In the genomic region with DNA sequence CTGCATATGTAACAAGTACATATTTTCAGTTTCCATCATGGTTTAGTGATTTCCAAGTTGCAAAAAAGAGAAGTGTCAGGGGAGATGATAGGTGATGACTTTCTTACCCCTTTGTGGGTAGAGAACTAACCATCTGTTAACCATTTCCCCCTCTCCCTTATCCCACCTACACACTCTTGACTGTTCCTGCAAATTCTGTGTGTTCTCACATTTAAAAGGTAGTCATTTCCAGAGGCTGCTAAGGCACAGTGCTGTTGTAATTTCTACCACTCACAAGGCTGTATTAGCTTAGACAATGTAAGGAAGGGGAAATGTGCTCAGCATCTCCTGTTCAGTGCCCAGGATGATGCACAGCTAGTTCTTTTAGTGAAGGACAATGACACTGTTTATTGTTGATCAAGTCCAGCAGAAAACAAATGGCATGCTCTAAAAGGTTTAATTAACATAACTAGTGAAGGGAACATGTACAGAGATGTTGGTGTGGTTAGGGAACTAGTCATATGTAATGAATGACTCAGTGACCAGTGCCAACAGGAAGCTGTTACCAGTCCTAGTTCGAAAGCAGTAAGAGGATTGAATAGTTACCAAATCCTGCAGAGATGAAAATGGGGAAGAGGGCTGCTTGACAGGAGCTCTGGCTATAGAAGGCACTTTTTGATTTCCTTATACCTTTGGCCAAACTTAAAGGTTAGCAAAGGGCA, we compare ENCODE assay signal across 9 cellular contexts.
A peak's percentile ranks its signal among the peaks of the same experiment; 100 is the strongest.
DNase-seq lines count a peak whose midpoint lies in the region; ATAC-seq and TF ChIP-seq lines count a peak whose summit lies in the region.
"Had no signal": no experiment of that assay in that cellular context is flagged by ENCODE, and none has a peak within 500 bp of the region (broad histone marks: within the 10 kb centered on the region; RNA-seq: fewer than 3 reads in every experiment).

No MANE protein-coding gene starts in this region.

- H3K9me3 ChIP-seq in IMR-90 (ENCODE audit: control insufficient read depth, insufficient read depth, low read length): no peaks in the 10 kb centered on the region

- no peak overlapping the region for H2AK9ac ChIP-seq in IMR-90 (replicated peaks; ENCODE audit: low read depth, low read length, poor library complexity)

- no peak for TF ChIP-seq CTCF in IMR-90 (conservative IDR thresholded peaks at IDR 0.05; ENCODE audit: low read depth, low read length)

- no peak overlapping the region for H3K56ac ChIP-seq in IMR-90 (ENCODE audit: extremely low read depth, insufficient read depth, low read length)

- H2BK120ac ChIP-seq in IMR-90 (ENCODE audit: low read depth, low read length): no peak overlapping the region

- dilution Hi-C loops in IMR-90 (cut with HindIII; ENCODE audit: low sequenced_read_pairs, unreplicated experiment): no loop called here

- no peaks in the 10 kb centered on the region for H3K9me1 ChIP-seq in IMR-90 (ENCODE audit: insufficient read depth, low read length)

- no peak overlapping the region for H3K4ac ChIP-seq in IMR-90 (ENCODE audit: low read depth, low read length)

- ATAC-seq in GM21423 (IDR thresholded peaks at IDR 0.05; ENCODE audit: unreplicated experiment) (peak; percentile 94), IMR-90 (ENCODE audit: low read depth) (peak; percentile 44; the same call in 1 of the 2 replicates)

- no TSS peak for BruUV-seq in IMR-90 (replicated peaks; lab: Mats Ljungman, UMichigan)

- no peak overlapping the region for H4K91ac ChIP-seq in IMR-90 (ENCODE audit: insufficient read depth, low read depth, low read length)

- WGBS in IMR-90 (ENCODE audit: extremely low coverage in 2 of 2, insufficient read length in 1 of 2), 2 experiments: no CpG with 5 or more reads among the region's 1 CpG

- H2AFZ ChIP-seq in IMR-90 (replicated peaks; ENCODE audit: low read length, poor library complexity): no peak overlapping the region

- no peak overlapping the region for H2AK5ac ChIP-seq in IMR-90 (ENCODE audit: low read depth, low read length)

- H3K36me3 ChIP-seq in IMR-90 (ENCODE audit: control insufficient read depth, insufficient read depth, low read length): no peaks in the 10 kb centered on the region

- intact Hi-C loops in IMR-90 (cut with micrococcal nuclease): no loop called here

- no peaks in the 10 kb centered on the region for H4K20me1 ChIP-seq in IMR-90 (ENCODE audit: insufficient read depth, low read length)

- no peak overlapping the region for H3K4me3 ChIP-seq in IMR-90 (ENCODE audit: insufficient read depth, low read depth, low read length)

- CTCF ChIA-PET in IMR-90 (lab: Yijun Ruan, JAX): interaction anchor here (0.6 kb wide), 1 partner anchor 1457 kb away, joined by 3 read pairs; no protein-coding TSS in a partner anchor

- TF ChIP-seq RAD21 in IMR-90 (IDR thresholded peaks at IDR 0.05; ENCODE audit: low read length): no peak

- H2BK15ac ChIP-seq in IMR-90 (ENCODE audit: low read depth, low read length): no peak overlapping the region

- H3K4me1 ChIP-seq in IMR-90 (ENCODE audit: control insufficient read depth, insufficient read depth, low read length): no peaks in the 10 kb centered on the region

- no peak overlapping the region for H2BK20ac ChIP-seq in IMR-90 (ENCODE audit: low read depth, low read length)

- H4K8ac ChIP-seq in IMR-90 (ENCODE audit: low read depth in 2 of 2, low read length in 2 of 2): no peak overlapping the region

- H2BK5ac ChIP-seq in IMR-90 (ENCODE audit: low read depth, low read length, poor library complexity, severe bottlenecking): no peak overlapping the region

- no peak overlapping the region for H3K23ac ChIP-seq in IMR-90 (ENCODE audit: low read depth, low read length)

- in situ Hi-C loops in Caki2 (cut with HindIII; ENCODE audit: low pct_unique_long_range_greater_than_20kb, low sequenced_read_pairs) (no loop called here), IMR-90 (cut with MboI; ENCODE audit: low sequenced_read_pairs) (no loop called here)

- no peaks in the 10 kb centered on the region for H3K79me1 ChIP-seq in IMR-90 (ENCODE audit: low read depth in 1 of 2, low read length in 2 of 2)

- no peak overlapping the region for H3K27ac ChIP-seq in IMR-90 (ENCODE audit: insufficient read depth, low read length)

- DNase-seq in Caki2 (ENCODE audit: low read depth): peak; percentile 14
- DNase-seq in IMR-90: peak; percentile 61
- DNase-seq in glomerular visceral epithelial cell (ENCODE audit: extremely low spot score): peak; percentile 54
- DNase-seq in NCI-H2029 (lab: John Stamatoyannopoulos, UW): no peak
- DNase-seq in NCI-H187 treated with DMSO at 0.1 percent for 48 hours (lab: John Stamatoyannopoulos, UW): no peak
- DNase-seq in DMS 273 (lab: John Stamatoyannopoulos, UW; ENCODE audit: unreplicated experiment): no peak
- no peak for DNase-seq in iPS-NIHi7 (ENCODE audit: extremely low spot score)
- DNase-seq: caudate nucleus had no signal

- H3K9ac ChIP-seq in IMR-90 (ENCODE audit: low read depth, low read length): no peak overlapping the region

- no peak overlapping the region for H3K4me2 ChIP-seq in IMR-90 (ENCODE audit: low read depth, low read length)

- POLR2A ChIA-PET in IMR-90 (lab: Charles Lee; ENCODE audit: unreplicated experiment): no interaction called here

- TF ChIP-seq POLR2A in IMR-90 (IDR thresholded peaks at IDR 0.05; ENCODE audit: low read depth, low read length): no peak

- H3K14ac ChIP-seq in IMR-90 (replicated peaks; ENCODE audit: low read depth, low read length): peak overlapping the region; percentile 35; the same call in 1 of the 2 replicates

- no peaks in the 10 kb centered on the region for H3K27me3 ChIP-seq in IMR-90 (ENCODE audit: control insufficient read depth, insufficient read depth, low read length)

- no peak overlapping the region for H3K18ac ChIP-seq in IMR-90 (ENCODE audit: low read depth, low read length)

- no peak overlapping the region for H4K5ac ChIP-seq in IMR-90 (ENCODE audit: low read depth, low read length)

TF ChIP-seq in IMR-90, 13 proteins besides CTCF, POLR2A, EP300 and RAD21:
- TF ChIP-seq RFX5 (IDR thresholded peaks at IDR 0.05; ENCODE audit: low read depth, low read length) (no peak), NFE2L2 (IDR thresholded peaks at IDR 0.05; ENCODE audit: low read depth, low read length) (no peak), MAFK (IDR thresholded peaks at IDR 0.05; ENCODE audit: low read depth, low read length) (no peak), FOS (IDR thresholded peaks at IDR 0.05; ENCODE audit: low read depth, low read length) (no peak), MAZ (IDR thresholded peaks at IDR 0.05; ENCODE audit: borderline replicate concordance, low read depth, low read length) (no peak)
TF ChIP-seq in IMR-90: peak in this region for 0.

Comparison
In these comparisons a context has a peak if more than half of its experiments do, and no peak if none do; other contexts are left out.
1. DNase-seq: peak in Caki2 (single experiment), IMR-90 (single experiment) and glomerular visceral epithelial cell (single experiment); none in NCI-H2029 (single experiment), NCI-H187 treated with DMSO at 0.1 percent for 48 hours (single experiment), DMS 273 (single experiment) and iPS-NIHi7 (single experiment).